17 cellular contexts compared by ENCODE assay signal in genomic region chr11:73468590-73469161, GRCh38.
DNase-seq lines count a peak whose midpoint lies in the region; TF ChIP-seq lines count a peak whose summit lies in the region.
"Had no signal": no experiment of that assay in that cellular context is flagged by ENCODE, and none has a peak within 500 bp of the region (broad histone marks: within the 10 kb centered on the region; RNA-seq: fewer than 3 reads in every experiment).

No MANE protein-coding gene starts in this region.

- no peak overlapping the region for H3K4me3 Mint-ChIP-seq in mesothelial cell of epicardium
- H3K4me3 Mint-ChIP-seq: B cell; CD8-positive, alpha-beta T cell; GM23338; IgD-negative memory B cell had no signal

- H3K27ac ChIP-seq in breast epithelium (peak overlapping the region; percentile 54 to 66), mammary epithelial cell (ENCODE audit: insufficient read depth, low read depth, low read length) (no peak overlapping the region), esophagus muscularis mucosa (replicated peaks in 1 of 4) (peak overlapping the region; percentile 44 to 65 (median 53)), tibial artery (peak overlapping the region; percentile 67 to 76)
- H3K27ac ChIP-seq: SK-N-MC had no signal

- H4K20me1 ChIP-seq in mammary epithelial cell (ENCODE audit: insufficient read depth, low read length) = no peaks in the 10 kb centered on the region

- H3K9me3 ChIP-seq in breast epithelium (no peaks in the 10 kb centered on the region), mammary epithelial cell (replicated peaks; ENCODE audit: insufficient read depth, low read length) (no peaks in the 10 kb centered on the region), esophagus muscularis mucosa (no peaks in the 10 kb centered on the region), tibial artery (no peaks in the 10 kb centered on the region)

- H3K27me3 Mint-ChIP-seq in mesothelial cell of epicardium (ENCODE audit: low read depth) = no peaks in the 10 kb centered on the region
- H3K27me3 Mint-ChIP-seq: B cell, IgD-negative memory B cell had no signal

- no peak overlapping the region for H3K4me2 ChIP-seq in mammary epithelial cell (ENCODE audit: insufficient read depth, low read depth, low read length)
- H3K4me2 ChIP-seq: GM23338 had no signal

- intact Hi-C loops in breast epithelium (cut with DNase I; ENCODE audit: low total_unique reads) = no loop called here
- intact Hi-C loops in mammary epithelial cell (cut with micrococcal nuclease) = no loop called here
- intact Hi-C loops in esophagus muscularis mucosa (cut with DNase I) = no loop called here
- intact Hi-C loops in tibial artery (cut with DNase I; ENCODE audit: low total_unique reads) = no loop called here

- H3K27me3 ChIP-seq in breast epithelium (no peaks in the 10 kb centered on the region), mammary epithelial cell (ENCODE audit: insufficient read depth, low read length) (no peaks in the 10 kb centered on the region), esophagus muscularis mucosa (no peaks in the 10 kb centered on the region), tibial artery (no peaks in the 10 kb centered on the region)

- DNase-seq in breast epithelium (ENCODE audit: low spot score in 2 of 2) (no peak), mammary epithelial cell (no peak), esophagus muscularis mucosa (ENCODE audit: extremely low spot score) (no peak), mesothelial cell of epicardium (ENCODE audit: low spot score in 2 of 2, unreplicated experiment in 2 of 2) (no peak), tibial artery (no peak), NCI-H1048 (lab: John Stamatoyannopoulos, UW) (no peak), GM10266 (ENCODE audit: extremely low spot score) (no peak), ureter (ENCODE audit: low spot score) (no peak)
- DNase-seq: CD8-positive, alpha-beta T cell; GF-D8; NCI-H1436 treated with DMSO at 0.1 percent for 48 hours; NCI-H2171; NCI-H524 had no signal

- no TSS peak for BruUV-seq in mammary epithelial cell (replicated peaks; lab: Mats Ljungman, UMichigan)

- CTCF ChIA-PET in mammary epithelial cell (lab: Charles Lee; ENCODE audit: low non-redundant PET) = no interaction called here

- H3K9ac ChIP-seq in mammary epithelial cell (ENCODE audit: insufficient read depth, low read length) = no peak overlapping the region

- no peak for TF ChIP-seq CTCF in breast epithelium (IDR thresholded peaks at IDR 0.05)
- TF ChIP-seq CTCF in mammary epithelial cell (conservative IDR thresholded peaks at IDR 0.05 in 1 of 2, IDR thresholded peaks at IDR 0.05 in 1 of 2; ENCODE audit: extremely low read depth in 1 of 2, insufficient read depth in 1 of 2, low read depth in 1 of 2, low read length in 2 of 2) = no peak
- no peak for TF ChIP-seq CTCF in esophagus muscularis mucosa (IDR thresholded peaks at IDR 0.05)
- no peak for TF ChIP-seq CTCF in mesothelial cell of epicardium (IDR thresholded peaks at IDR 0.05; ENCODE audit: unreplicated experiment)
- no peak for TF ChIP-seq CTCF in tibial artery (IDR thresholded peaks at IDR 0.05)
- TF ChIP-seq CTCF in GM10266 (IDR thresholded peaks at IDR 0.05; ENCODE audit: control insufficient read depth, insufficient read depth, low read depth, missing control alignments) = no peak

- H3K36me3 ChIP-seq in breast epithelium (no peaks in the 10 kb centered on the region), mammary epithelial cell (ENCODE audit: insufficient read depth, low read length) (no peaks in the 10 kb centered on the region), esophagus muscularis mucosa (no peaks in the 10 kb centered on the region), tibial artery (no peaks in the 10 kb centered on the region)

- H3K4me3 ChIP-seq in breast epithelium (no peak overlapping the region), mammary epithelial cell (replicated peaks in 1 of 3; ENCODE audit: insufficient read depth in 1 of 3, low read depth in 2 of 3, low read length in 3 of 3) (no peak overlapping the region), esophagus muscularis mucosa (no peak overlapping the region), tibial artery (no peak overlapping the region)
- H3K4me3 ChIP-seq: GM23338, SK-N-MC had no signal

- TF ChIP-seq POLR2A in breast epithelium (IDR thresholded peaks at IDR 0.05) (no peak), esophagus muscularis mucosa (IDR thresholded peaks at IDR 0.05; ENCODE audit: low read depth) (no peak)

- H3K36me3 Mint-ChIP-seq in mesothelial cell of epicardium = no peaks in the 10 kb centered on the region

- no peak for TF ChIP-seq EP300 in esophagus muscularis mucosa (IDR thresholded peaks at IDR 0.05)

- H2AFZ ChIP-seq in mammary epithelial cell (ENCODE audit: low read depth, low read length) = no peak overlapping the region
- H2AFZ ChIP-seq: GM23338 had no signal

- WGBS in mammary epithelial cell (ENCODE audit: low coverage, missing lambda C conversion rate) = 100% methylated on average over 3 of the region's 3 CpGs
- WGBS in esophagus muscularis mucosa = 48% methylated on average over 3 of the region's 3 CpGs

- in situ Hi-C loops in mammary epithelial cell (cut with MboI; ENCODE audit: low sequenced_read_pairs in 2 of 2) = no loop called here

- H3K27ac Mint-ChIP-seq in mesothelial cell of epicardium = peak overlapping the region; percentile 13
- H3K27ac Mint-ChIP-seq: B cell; CD8-positive, alpha-beta T cell; GM23338 had no signal

- H3K9me3 Mint-ChIP-seq in mesothelial cell of epicardium = no peaks in the 10 kb centered on the region
- H3K9me3 Mint-ChIP-seq: CD8-positive, alpha-beta T cell; GM23338; IgD-negative memory B cell had no signal

- dilution Hi-C loops in mammary epithelial cell (cut with HindIII; ENCODE audit: low sequenced_read_pairs) = loop anchor here (5.0 kb wide), 1 partner anchor 184 kb away; no protein-coding TSS in a partner anchor

- no peaks in the 10 kb centered on the region for H3K79me2 ChIP-seq in mammary epithelial cell (ENCODE audit: insufficient read depth, low read length)

- H3K4me1 Mint-ChIP-seq in mesothelial cell of epicardium = peaks cover 6% of the 10 kb centered on the region
- H3K4me1 Mint-ChIP-seq: GM23338, IgD-negative memory B cell had no signal

- peaks cover 0 to 3% of the 10 kb centered on the region in 2 donors for H3K4me1 ChIP-seq in breast epithelium
- H3K4me1 ChIP-seq in mammary epithelial cell (ENCODE audit: insufficient read depth, low read length) = no peaks in the 10 kb centered on the region
- peaks cover 49 to 65% (median 57%) of the 10 kb centered on the region in 4 donors for H3K4me1 ChIP-seq in esophagus muscularis mucosa
- peaks cover 0 to 39% (median 26%) of the 10 kb centered on the region in 4 donors for H3K4me1 ChIP-seq in tibial artery
